8 cellular contexts compared by ENCODE assay signal in the genomic region with DNA sequence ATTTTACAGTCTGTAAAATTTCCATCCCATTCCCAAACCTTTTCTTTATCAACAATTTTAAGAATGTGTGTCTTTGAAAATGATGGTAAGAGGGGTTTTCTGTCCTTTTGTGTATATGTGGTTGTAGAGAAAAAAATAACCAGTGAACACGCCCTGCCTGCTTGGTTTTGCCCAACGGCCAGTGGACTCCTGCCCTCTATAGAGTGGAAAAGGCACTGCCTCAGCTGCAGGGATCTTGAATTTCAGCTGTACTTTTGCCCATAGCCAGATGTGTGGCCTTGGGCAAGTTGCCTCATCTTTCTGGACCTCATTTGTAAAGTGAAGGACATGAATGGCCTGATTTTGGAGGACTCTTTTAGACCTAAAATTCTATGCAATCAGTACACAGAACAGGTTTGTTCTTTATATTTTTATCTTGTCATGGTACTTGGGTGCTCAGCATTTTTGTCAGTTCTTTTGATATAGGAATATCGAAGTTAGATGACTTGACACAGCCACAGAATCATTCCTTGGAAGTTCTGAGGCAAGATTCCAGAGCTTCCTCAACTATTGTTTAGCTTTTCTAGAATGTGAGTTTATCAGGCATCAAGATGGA.
A peak's percentile ranks its signal among the peaks of the same experiment; 100 is the strongest.
DNase-seq lines count a peak whose midpoint lies in the region; ATAC-seq, FAIRE-seq and TF ChIP-seq lines count a peak whose summit lies in the region.

No MANE protein-coding gene starts in this region.

- H3K4me3 ChIP-seq in A673 (ENCODE audit: low read depth, low read length, poor library complexity, severe bottlenecking) = no peak overlapping the region
- no peak overlapping the region for H3K4me3 ChIP-seq in GM06990 (replicated peaks; ENCODE audit: low read depth, low read length)
- H3K4me3 ChIP-seq in mammary epithelial cell (replicated peaks in 1 of 3; ENCODE audit: insufficient read depth in 1 of 3, low read depth in 2 of 3, low read length in 3 of 3) = no peak overlapping the region
- no peak overlapping the region for H3K4me3 ChIP-seq in mesendoderm (ENCODE audit: low read length)

- in situ Hi-C loops in mammary epithelial cell (cut with MboI; ENCODE audit: low sequenced_read_pairs in 2 of 2) = no loop called here

- no peak overlapping the region for H2AK5ac ChIP-seq in mesendoderm (ENCODE audit: low read length)

- no peak for ATAC-seq in natural killer cell

- H3K9ac ChIP-seq in mammary epithelial cell (ENCODE audit: insufficient read depth, low read length) (no peak overlapping the region), mesendoderm (ENCODE audit: low read length) (no peak overlapping the region)

- no peaks in the 10 kb centered on the region for H3K79me1 ChIP-seq in mesendoderm (ENCODE audit: low read length)

- dilution Hi-C loops in mammary epithelial cell (cut with HindIII; ENCODE audit: low sequenced_read_pairs) = no loop called here

- no peak for FAIRE-seq in RCC 7860 (lab: Jason Lieb, UNC)

- no peak overlapping the region for H3K18ac ChIP-seq in mesendoderm (ENCODE audit: low read length)

- no peak overlapping the region for H2BK5ac ChIP-seq in mesendoderm (ENCODE audit: low read length)

- CTCF ChIA-PET in A673 (lab: Charles Lee) = interaction anchor here (1.2 kb wide), 1 partner anchor 86 kb away, joined by 4 read pairs; no protein-coding TSS in a partner anchor
- CTCF ChIA-PET in mammary epithelial cell (lab: Charles Lee; ENCODE audit: low non-redundant PET) = interaction anchor here (0.6 to 1.0 kb wide), 3 partner anchors 11 to 1270 kb away, joined by 4 to 9 read pairs (median 6); no protein-coding TSS in a partner anchor

- H2BK15ac ChIP-seq in mesendoderm (replicated peaks; ENCODE audit: low read depth) = no peak overlapping the region

- H2BK120ac ChIP-seq in mesendoderm (ENCODE audit: low read depth, low read length) = no peak overlapping the region

- BruUV-seq in A673 (replicated peaks; lab: Mats Ljungman, UMichigan) (no TSS peak), mammary epithelial cell (replicated peaks; lab: Mats Ljungman, UMichigan) (no TSS peak)

- no peak overlapping the region for H4K5ac ChIP-seq in mesendoderm (ENCODE audit: low read length)

- H4K20me1 ChIP-seq in mammary epithelial cell (ENCODE audit: insufficient read depth, low read length) = no peaks in the 10 kb centered on the region

- DNase-seq in A673 (ENCODE audit: low spot score) = peak; percentile 20
- no peak for DNase-seq in GM06990 (ENCODE audit: extremely low read depth, insufficient read length)
- DNase-seq in M059J (ENCODE audit: low read depth) = peak; percentile 62
- DNase-seq in mammary epithelial cell = peak; percentile 41
- DNase-seq in mesendoderm = peak; percentile 70
- DNase-seq in RCC 7860 (ENCODE audit: low spot score) = no peak
- no peak for DNase-seq in natural killer cell
- DNase-seq in DMS114 treated with DMSO at 0.1 percent for 48 hours (lab: John Stamatoyannopoulos, UW; ENCODE audit: unreplicated experiment) = no peak

- no peak overlapping the region for H3K27ac Mint-ChIP-seq in natural killer cell

- POLR2A ChIA-PET in A673 (lab: Charles Lee; ENCODE audit: low non-redundant PET) = no interaction called here

- H3K27ac ChIP-seq in A673 (ENCODE audit: low read depth, low read length, poor library complexity, severe bottlenecking) = no peak overlapping the region
- H3K27ac ChIP-seq in mammary epithelial cell (ENCODE audit: insufficient read depth, low read depth, low read length) = no peak overlapping the region
- H3K27ac ChIP-seq in mesendoderm (ENCODE audit: low read depth, low read length) = no peak overlapping the region

- no peak overlapping the region for H2AFZ ChIP-seq in mammary epithelial cell (ENCODE audit: low read depth, low read length)

- H3K36me3 Mint-ChIP-seq in natural killer cell = no peaks in the 10 kb centered on the region

- no peak overlapping the region for H3K23ac ChIP-seq in mesendoderm (ENCODE audit: low read length)

- H3K27me3 ChIP-seq in A673 (replicated peaks; ENCODE audit: insufficient read depth, low read depth, low read length, poor library complexity) = no peaks in the 10 kb centered on the region
- H3K27me3 ChIP-seq in GM06990 (replicated peaks; ENCODE audit: control insufficient read depth, insufficient read depth, low read length) = no peaks in the 10 kb centered on the region; the same call in 1 of the 2 replicates
- H3K27me3 ChIP-seq in mammary epithelial cell (ENCODE audit: insufficient read depth, low read length) = no peaks in the 10 kb centered on the region
- no peaks in the 10 kb centered on the region for H3K27me3 ChIP-seq in mesendoderm (ENCODE audit: insufficient read depth, low read length, poor library complexity)

- H3K9me3 ChIP-seq in A673 (ENCODE audit: low read depth, low read length, poor library complexity, severe bottlenecking) (no peaks in the 10 kb centered on the region), mammary epithelial cell (replicated peaks; ENCODE audit: insufficient read depth, low read length) (no peaks in the 10 kb centered on the region)

- no peak overlapping the region for H3K4ac ChIP-seq in mesendoderm (ENCODE audit: low read depth, low read length)

- H3K36me3 ChIP-seq in A673 (ENCODE audit: insufficient read depth, low read length, poor library complexity, severe bottlenecking) = no peaks in the 10 kb centered on the region
- H3K36me3 ChIP-seq in GM06990 (ENCODE audit: control insufficient read depth, insufficient read depth, low read length) = no peaks in the 10 kb centered on the region
- H3K36me3 ChIP-seq in mammary epithelial cell (ENCODE audit: insufficient read depth, low read length) = no peaks in the 10 kb centered on the region
- no peaks in the 10 kb centered on the region for H3K36me3 ChIP-seq in mesendoderm (ENCODE audit: control insufficient read depth, insufficient read depth, low read length)

- peaks cover 10 to 29% of the 10 kb centered on the region in 2 donors for H3K27me3 Mint-ChIP-seq in natural killer cell (ENCODE audit: low read depth in 2 of 2)

- no peaks in the 10 kb centered on the region for H3K4me1 ChIP-seq in A673 (ENCODE audit: insufficient read depth, low read length, poor library complexity, severe bottlenecking)
- H3K4me1 ChIP-seq in mammary epithelial cell (ENCODE audit: insufficient read depth, low read length) = peaks cover 8% of the 10 kb centered on the region
- no peaks in the 10 kb centered on the region for H3K4me1 ChIP-seq in mesendoderm (ENCODE audit: control insufficient read depth, low read depth, low read length)

- H3K56ac ChIP-seq in mesendoderm (ENCODE audit: low read length) = no peak overlapping the region

- 58% methylated on average over 3 of the region's 3 CpGs for WGBS in mammary epithelial cell (ENCODE audit: low coverage, missing lambda C conversion rate)
- no CpG with 5 or more reads among the region's 3 CpGs for whole genome bisulfite sequencing in mesendoderm (ENCODE audit: extremely low coverage, insufficient coverage, low lambda C conversion rate)

- H4K8ac ChIP-seq in mesendoderm (ENCODE audit: low read depth, low read length) = no peak overlapping the region

- no peaks in the 10 kb centered on the region for H3K4me1 Mint-ChIP-seq in natural killer cell

- H3K4me2 ChIP-seq in mammary epithelial cell (ENCODE audit: insufficient read depth, low read depth, low read length) = no peak overlapping the region
- no peak overlapping the region for H3K4me2 ChIP-seq in mesendoderm (ENCODE audit: low read length)

- no peak overlapping the region for H3K4me3 Mint-ChIP-seq in natural killer cell

- intact Hi-C loops in A673 (cut with micrococcal nuclease; ENCODE audit: unreplicated experiment) (no loop called here), mammary epithelial cell (cut with micrococcal nuclease) (loop anchor here (1.0 to 5.0 kb wide), 3 partner anchors 85 to 310 kb away; no protein-coding TSS in a partner anchor), natural killer cell (cut with micrococcal nuclease) (no loop called here)

- TF ChIP-seq CTCF in A673 (conservative IDR thresholded peaks at IDR 0.05; ENCODE audit: low read depth, low read length) = peak; percentile 54
- peak; percentile 65 for TF ChIP-seq CTCF in GM06990 (IDR thresholded peaks at IDR 0.05; ENCODE audit: insufficient read depth, low read length, poor library complexity, severe bottlenecking)
- peak; percentile 60 to 80 for TF ChIP-seq CTCF in mammary epithelial cell (conservative IDR thresholded peaks at IDR 0.05 in 1 of 2, IDR thresholded peaks at IDR 0.05 in 1 of 2; ENCODE audit: extremely low read depth in 1 of 2, insufficient read depth in 1 of 2, low read depth in 1 of 2, low read length in 2 of 2)
- TF ChIP-seq CTCF in natural killer cell (IDR thresholded peaks at IDR 0.05) = no peak

- no peaks in the 10 kb centered on the region for H3K9me3 Mint-ChIP-seq in natural killer cell

- H3K79me2 ChIP-seq in mammary epithelial cell (ENCODE audit: insufficient read depth, low read length) (no peaks in the 10 kb centered on the region), mesendoderm (ENCODE audit: control insufficient read depth, insufficient read depth, low read length) (no peaks in the 10 kb centered on the region)

Comparison
In these comparisons a context has a peak if more than half of its experiments do, and no peak if none do; other contexts are left out.
1. DNase-seq: peak in A673 (single experiment), M059J (single experiment), mammary epithelial cell (single experiment) and mesendoderm (single experiment); none in GM06990 (single experiment), RCC 7860 (single experiment), natural killer cell (single experiment) and DMS114 treated with DMSO at 0.1 percent for 48 hours (single experiment).